In genomic region chr1:234836786-234837185, GRCh38 we compare ENCODE assay signal across 12 cellular contexts.
"Had no signal": no experiment of that assay in that cellular context is flagged by ENCODE, and none has a peak within 500 bp of the region (broad histone marks: within the 10 kb centered on the region; RNA-seq: fewer than 3 reads in every experiment).

No MANE protein-coding gene starts in this region.

- H3K27me3 Mint-ChIP-seq: activated T-cell treated with anti-CD3 and anti-CD28 coated beads, Interleukin-2, amount 50 U/mL, for 24 hours; stimulated activated naive B cell treated with anti-CD40 and anti-IgM and Interleukin-4, amounts not matched to agents 10 μg/mL and 1 μg/mL and 100 μg/mL, for 72 hours had no signal

- H3K36me3 Mint-ChIP-seq: activated naive CD4-positive, alpha-beta T cell treated with anti-CD3 and anti-CD28 coated beads, Interleukin-2, amount 10 ng/mL, durations not matched to agents 7 days and 5 days had no signal

- DNase-seq: activated CD4-positive, alpha-beta T cell treated with anti-CD3 and anti-CD28 coated beads for 1 hour; activated CD4-positive, alpha-beta T cell treated with anti-CD3 and anti-CD28 coated beads, Interleukin-2, amount 50 U/mL, for 48 hours; activated naive CD4-positive, alpha-beta T cell treated with anti-CD3 and anti-CD28 coated beads, Interleukin-2, amount 10 ng/mL, durations not matched to agents 7 days and 5 days; activated T-cell treated with anti-CD3 and anti-CD28 coated beads, Interleukin-2, amount 50 U/mL, for 24 hours; heart right ventricle; mammary epithelial cell; retina; stimulated activated CD4-positive, alpha-beta T cell treated with anti-CD3 and anti-CD28 coated beads, Interleukin-2, amount 100 ng/mL, for 48 hours; stimulated activated naive B cell treated with anti-CD40 and anti-IgM and Interleukin-4, amounts not matched to agents 10 μg/mL and 1 μg/mL and 100 μg/mL, for 72 hours; T-helper 1 cell; trophoblast cell had no signal

- H3K27ac ChIP-seq: VCaP had no signal

- H3K4me3 Mint-ChIP-seq: activated naive CD4-positive, alpha-beta T cell treated with anti-CD3 and anti-CD28 coated beads, Interleukin-2, amount 10 ng/mL, durations not matched to agents 7 days and 5 days; activated T-cell treated with anti-CD3 and anti-CD28 coated beads, Interleukin-2, amount 50 U/mL, for 24 hours; stimulated activated naive B cell treated with anti-CD40 and anti-IgM and Interleukin-4, amounts not matched to agents 10 μg/mL and 1 μg/mL and 100 μg/mL, for 72 hours had no signal

- H3K27ac Mint-ChIP-seq: activated naive CD4-positive, alpha-beta T cell treated with anti-CD3 and anti-CD28 coated beads, Interleukin-2, amount 10 ng/mL, durations not matched to agents 7 days and 5 days; activated T-cell treated with anti-CD3 and anti-CD28 coated beads, Interleukin-2, amount 50 U/mL, for 24 hours; stimulated activated naive B cell treated with anti-CD40 and anti-IgM and Interleukin-4, amounts not matched to agents 10 μg/mL and 1 μg/mL and 100 μg/mL, for 72 hours had no signal
